9 cellular contexts compared by ENCODE assay signal in the genomic region with DNA sequence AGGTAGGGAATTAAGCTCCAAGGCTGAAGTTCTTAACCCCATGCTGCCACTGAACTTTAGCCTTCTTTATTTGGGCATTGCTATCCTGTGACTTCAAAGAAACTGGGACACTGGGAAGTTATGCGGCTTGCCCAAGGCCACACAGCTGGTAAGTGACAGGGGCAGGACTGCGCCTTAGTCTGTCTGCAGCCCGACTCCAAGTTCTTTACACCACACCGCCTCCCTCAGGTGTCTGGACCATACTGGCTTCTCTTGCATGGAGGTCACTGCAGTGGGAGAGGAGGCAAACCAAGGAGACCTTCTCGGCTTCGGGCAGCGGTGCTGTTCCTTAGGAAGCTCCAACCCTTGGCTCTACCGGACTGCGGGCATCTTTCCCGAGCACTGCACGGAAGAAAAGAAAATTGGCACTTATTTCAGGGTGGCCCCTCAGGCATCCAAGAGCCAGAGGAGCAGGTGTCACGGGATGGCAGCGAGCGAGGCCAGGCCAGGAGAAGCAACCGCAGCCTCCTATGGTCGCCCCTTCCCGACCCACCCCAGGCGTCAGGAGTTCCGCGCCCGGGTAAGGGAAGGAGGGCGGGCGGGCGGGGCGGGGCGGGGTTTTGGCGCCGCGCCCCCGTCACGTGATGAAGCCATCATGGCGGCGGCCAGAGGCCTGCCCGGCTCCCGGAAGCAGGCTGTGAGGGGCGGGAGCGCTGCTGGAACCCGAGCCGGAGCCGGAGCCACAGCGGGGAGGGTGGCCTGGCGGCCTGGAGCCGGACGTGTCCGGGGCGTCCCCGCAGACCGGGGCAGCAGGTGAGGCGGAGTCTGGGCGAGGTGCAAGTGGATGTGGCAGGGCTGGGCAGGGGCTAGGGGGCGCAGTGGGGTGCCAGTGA. TPM values are rescaled to one million over a fixed set of nuclear protein-coding genes. Genes with fewer than 3 reads are reported as not detected.
DNase-seq lines count a peak whose midpoint lies in the region; ATAC-seq, FAIRE-seq and TF ChIP-seq lines count a peak whose summit lies in the region.
"Had no signal": no experiment of that assay in that cellular context is flagged by ENCODE, and none has a peak within 500 bp of the region (broad histone marks: within the 10 kb centered on the region; RNA-seq: fewer than 3 reads in every experiment).

No MANE protein-coding gene starts in this region.

- H3K36me3 ChIP-seq in HepG2 (replicated peaks in 1 of 2; ENCODE audit: control insufficient read depth in 1 of 2, insufficient read depth in 2 of 2, low read length in 2 of 2): peaks cover 0 to 5% of the 10 kb centered on the region in 2 experiments; a peak in 2 of 5 replicates

- peak; percentile 92 for FAIRE-seq in HepG2 (lab: Jason Lieb, UNC)
- FAIRE-seq: TTC549 had no signal

- H2AFZ ChIP-seq in HepG2 (ENCODE audit: low read length): peak overlapping the region; percentile 86

- POLR2A ChIA-PET in activated CD4-positive, alpha-beta T cell treated with anti-CD3 and anti-CD28 coated beads for 36 hours (lab: Charles Lee): interaction anchor here (1.2 kb wide), 1 partner anchor 36 kb away, joined by 3 read pairs; no protein-coding TSS in a partner anchor
- POLR2A ChIA-PET in HepG2 (lab: Yijun Ruan, JAX): interaction anchor here (0.6 to 2.6 kb wide), 11 partner anchors 10 to 77 kb away, joined by 3 to 17 read pairs (median 5); partner anchors contain the start of genes AAAS, CSAD, MYG1 and PFDN5

- peaks cover 37% of the 10 kb centered on the region for H3K4me1 ChIP-seq in HepG2 (ENCODE audit: insufficient read depth, low read length)

- peak in 1 of 2 experiments; percentile 40; a peak in 1 of 4 replicates for TF ChIP-seq EP300 in HepG2 (IDR thresholded peaks at IDR 0.05; ENCODE audit: low read depth in 2 of 2, low read length in 2 of 2)
- TF ChIP-seq EP300 in HepG2 (CRISPR knock-in tag; IDR thresholded peaks at IDR 0.05; ENCODE audit: borderline replicate concordance): no peak; the same call in 1 of the 2 replicates

- H3K4me3 ChIP-seq in HepG2 (replicated peaks in 1 of 3; ENCODE audit: insufficient read depth in 1 of 3, low read depth in 2 of 3, low read length in 3 of 3): peak overlapping the region; percentile 85 to 96 (median 93)

- peak overlapping the region; percentile 80 for H3K27ac ChIP-seq in HepG2 (ENCODE audit: extremely low read length, insufficient read depth, low read length)

- peaks cover 36% of the 10 kb centered on the region for H3K4me1 Mint-ChIP-seq in activated CD4-positive, alpha-beta T cell treated with anti-CD3 and anti-CD28 coated beads for 36 hours

- peak overlapping the region; percentile 86 for H3K9ac ChIP-seq in HepG2 (ENCODE audit: insufficient read depth, low read depth, low read length)

- in situ Hi-C loops in HepG2 (cut with HindIII; ENCODE audit: extremely low pct_ligation_motif_present, low pct_unique_long_range_greater_than_20kb): no loop called here

- 1% methylated on average over 16 of the region's 51 CpGs for WGBS in HepG2 (ENCODE audit: low lambda C conversion rate)

- BruUV-seq in HepG2 (replicated peaks; lab: Mats Ljungman, UMichigan): TSS peak; percentile 88

- CTCF ChIA-PET in activated CD4-positive, alpha-beta T cell treated with anti-CD3 and anti-CD28 coated beads for 36 hours (lab: Charles Lee): interaction anchor here (0.7 to 4.7 kb wide), 19 partner anchors 10 to 173 kb away, joined by 3 to 35 read pairs (median 4); partner anchors contain the start of genes CSAD, MYG1, SPRYD3 and ZNF740
- CTCF ChIA-PET in HepG2 (lab: Yijun Ruan, JAX; ENCODE audit: low intra/inter-chr PET ratio, low total read pairs): interaction anchor here (2.6 kb wide), 1 partner anchor 39 kb away, joined by 21 read pairs; no protein-coding TSS in a partner anchor

- peak; percentile 37 for TF ChIP-seq RAD21 in HepG2 (CRISPR knock-in tag; IDR thresholded peaks at IDR 0.05)

- peak; percentile 48 for TF ChIP-seq CTCF in AG09319 (IDR thresholded peaks at IDR 0.05; ENCODE audit: low read depth, low read length)
- peak; percentile 75 for TF ChIP-seq CTCF in HepG2 (CRISPR knock-in tag; IDR thresholded peaks at IDR 0.05)

- peaks cover 8% of the 10 kb centered on the region for H3K36me3 Mint-ChIP-seq in activated CD4-positive, alpha-beta T cell treated with anti-CD3 and anti-CD28 coated beads for 36 hours (ENCODE audit: low read depth)

- peak; percentile 59 for ATAC-seq in GM18861 (IDR thresholded peaks at IDR 0.05; ENCODE audit: unreplicated experiment)
- peak; percentile 58 for ATAC-seq in HG03097 (IDR thresholded peaks at IDR 0.05; ENCODE audit: low FRiP score, unreplicated experiment)
- ATAC-seq in activated CD4-positive, alpha-beta T cell treated with anti-CD3 and anti-CD28 coated beads for 36 hours: peak; percentile 91
- ATAC-seq in HepG2: peak; percentile 85

- peak; percentile 70 to 75 for TF ChIP-seq POLR2A in HepG2 (IDR thresholded peaks at IDR 0.05; ENCODE audit: insufficient read depth in 1 of 2, low read depth in 2 of 2, low read length in 2 of 2)

- peaks cover 13% of the 10 kb centered on the region for H3K79me2 ChIP-seq in HepG2 (ENCODE audit: insufficient read depth, low read length)

- intact Hi-C loops in activated CD4-positive, alpha-beta T cell treated with anti-CD3 and anti-CD28 coated beads for 36 hours (cut with DNase I, micrococcal nuclease): loop anchor here (1.0 to 2.0 kb wide), 8 partner anchors 17 to 71 kb away; partner anchors contain the start of genes AAAS (in 1 of the 2), CSAD (in 1 of the 2), ESPL1 (in 1 of the 2) and MYG1 (in 1 of the 2)
- intact Hi-C loops in HepG2 (cut with micrococcal nuclease; ENCODE audit: unreplicated experiment): loop anchor here (5.0 kb wide), 1 partner anchor 39 kb away; no protein-coding TSS in a partner anchor

- H3K4me3 Mint-ChIP-seq in activated CD4-positive, alpha-beta T cell treated with anti-CD3 and anti-CD28 coated beads for 36 hours: peak overlapping the region; percentile 97

- H3K9me3 Mint-ChIP-seq in activated CD4-positive, alpha-beta T cell treated with anti-CD3 and anti-CD28 coated beads for 36 hours (ENCODE audit: low read depth): no peaks in the 10 kb centered on the region

- H3K4me2 ChIP-seq in HepG2 (ENCODE audit: low read depth, low read length): peak overlapping the region; percentile 97

- H3K27me3 ChIP-seq in HepG2 (ENCODE audit: control insufficient read depth in 1 of 2, insufficient read depth in 2 of 2, low read length in 2 of 2): no peaks in the 10 kb centered on the region

- DNase-seq in AG09319 (ENCODE audit: extremely low read depth, low read depth): peak; percentile 27
- peak; percentile 35 for DNase-seq in NCI-H345 treated with DMSO at 0.1 percent for 48 hours (lab: John Stamatoyannopoulos, UW; ENCODE audit: unreplicated experiment)
- peak; percentile 83 for DNase-seq in activated CD4-positive, alpha-beta T cell treated with anti-CD3 and anti-CD28 coated beads for 36 hours
- DNase-seq in cortex of kidney (lab: John Stamatoyannopoulos, UW): peak; percentile 50
- DNase-seq in HepG2 (ENCODE audit: low spot score): peak; percentile 81
- DNase-seq in stimulated activated CD4-positive, alpha-beta T cell treated with anti-CD3 and anti-CD28 coated beads, Interleukin-4, amount 100 ng/mL, for 1 hour: peak; percentile 73

- H4K20me1 ChIP-seq in HepG2 (ENCODE audit: insufficient read depth, low read length): no peaks in the 10 kb centered on the region

- H3K9me3 ChIP-seq in HepG2 (ENCODE audit: low read length): no peaks in the 10 kb centered on the region

- H3K27ac Mint-ChIP-seq in activated CD4-positive, alpha-beta T cell treated with anti-CD3 and anti-CD28 coated beads for 36 hours: peak overlapping the region; percentile 95

- no peaks in the 10 kb centered on the region for H3K27me3 Mint-ChIP-seq in activated CD4-positive, alpha-beta T cell treated with anti-CD3 and anti-CD28 coated beads for 36 hours

RNA-seq across cellular contexts. Expression of gene ESPL1, which starts 16.4 kb away (rescaled TPM):
- 10 to 100 TPM; 60.8 to 66.9 TPM for total RNA-seq in activated CD4-positive, alpha-beta T cell treated with anti-CD3 and anti-CD28 coated beads for 36 hours
- 11.5 and 11.6 TPM in 2 replicates for total RNA-seq in HepG2 (2016; rRNA removed; fragmentation: Illumina TruSeq; extraction: Trizol)
- 2.5 and 2.8 TPM in 2 replicates for total RNA-seq in HepG2 (2016; cell fraction: cytosol; rRNA removed; fragmentation: Illumina TruSeq; extraction: Trizol; ENCODE audit: low read depth)
- total RNA-seq in HepG2 (2016; cell fraction: insoluble cytoplasmic fraction; rRNA removed; fragmentation: Illumina TruSeq; extraction: Trizol): 11.5 and 12.0 TPM in 2 replicates
- 3.1 and 4.2 TPM in 2 replicates for total RNA-seq in HepG2 (2016; cell fraction: membrane; rRNA removed; fragmentation: Illumina TruSeq; extraction: Trizol)
- 16.7 and 24.8 TPM in 2 replicates for total RNA-seq in HepG2 (2016; cell fraction: nucleus; rRNA removed; fragmentation: Illumina TruSeq; extraction: Trizol)
- polyA plus RNA-seq in HepG2 (2011; rRNA removed): 5.3 and 5.8 TPM in 2 replicates
- 1.9 and 3.3 TPM in 2 replicates for polyA plus RNA-seq in HepG2 (2011; cell fraction: cytosol; rRNA removed)
- polyA plus RNA-seq in HepG2 (2011; cell fraction: nucleus; rRNA removed): 22.2 and 36.2 TPM in 2 replicates
- 2.4 and 4.2 TPM in 2 replicates for polyA plus RNA-seq in HepG2 (2012)
- 0.60 and 0.89 TPM in 2 replicates for polyA plus RNA-seq in HepG2 (2016; cell fraction: cytosol; fragmentation: Illumina TruSeq; extraction: Trizol; ENCODE audit: low read depth)
- 5.1 and 8.7 TPM in 2 replicates for polyA plus RNA-seq in HepG2 (2016; cell fraction: insoluble cytoplasmic fraction; fragmentation: Illumina TruSeq; extraction: Trizol; ENCODE audit: low read depth)
- polyA plus RNA-seq in HepG2 (2016; cell fraction: membrane; fragmentation: Illumina TruSeq; extraction: Trizol; ENCODE audit: low read depth): 1.7 and 1.8 TPM in 2 replicates
- polyA plus RNA-seq in HepG2 (2016; cell fraction: nucleus; fragmentation: Illumina TruSeq; extraction: Trizol; ENCODE audit: insufficient read depth, low read depth): 41.3 and 46.0 TPM in 2 replicates
- 14.1 and 75.7 TPM in 2 replicates for polyA minus RNA-seq in HepG2 (2011; rRNA and poly(A)+ RNA removed; ENCODE audit: low replicate concordance)
- polyA minus RNA-seq in HepG2 (2011; cell fraction: cytosol; rRNA and poly(A)+ RNA removed): 2.5 and 3.9 TPM in 2 replicates
- polyA minus RNA-seq in HepG2 (2011; cell fraction: nucleus; rRNA and poly(A)+ RNA removed): 13.1 and 16.0 TPM in 2 replicates

RNA-seq across cellular contexts. Expression of gene RARG, which starts 19.7 kb away (rescaled TPM):
- 10 to 100 TPM; 20.0 to 21.6 TPM for total RNA-seq in activated CD4-positive, alpha-beta T cell treated with anti-CD3 and anti-CD28 coated beads for 36 hours
- 0.77 and 0.91 TPM in 2 replicates for total RNA-seq in HepG2 (2016; rRNA removed; fragmentation: Illumina TruSeq; extraction: Trizol)
- 0.18 and 0.91 TPM in 2 replicates for total RNA-seq in HepG2 (2016; cell fraction: cytosol; rRNA removed; fragmentation: Illumina TruSeq; extraction: Trizol; ENCODE audit: low read depth)
- 0.49 and 1.3 TPM in 2 replicates for total RNA-seq in HepG2 (2016; cell fraction: insoluble cytoplasmic fraction; rRNA removed; fragmentation: Illumina TruSeq; extraction: Trizol)
- 0.90 and 1.1 TPM in 2 replicates for total RNA-seq in HepG2 (2016; cell fraction: membrane; rRNA removed; fragmentation: Illumina TruSeq; extraction: Trizol)
- 0.72 and 1.5 TPM in 2 replicates for total RNA-seq in HepG2 (2016; cell fraction: nucleus; rRNA removed; fragmentation: Illumina TruSeq; extraction: Trizol)
- polyA plus RNA-seq in HepG2 (2011; rRNA removed): 1.5 and 1.6 TPM in 2 replicates
- polyA plus RNA-seq in HepG2 (2011; cell fraction: cytosol; rRNA removed): 0.87 and 1.9 TPM in 2 replicates
- 3.2 and 4.1 TPM in 2 replicates for polyA plus RNA-seq in HepG2 (2011; cell fraction: nucleus; rRNA removed)
- polyA plus RNA-seq in HepG2 (2012): 0.89 and 0.92 TPM in 2 replicates
- 0.21 and 0.27 TPM in 2 replicates for polyA plus RNA-seq in HepG2 (2016; cell fraction: cytosol; fragmentation: Illumina TruSeq; extraction: Trizol; ENCODE audit: low read depth)
- polyA plus RNA-seq in HepG2 (2016; cell fraction: insoluble cytoplasmic fraction; fragmentation: Illumina TruSeq; extraction: Trizol; ENCODE audit: low read depth): 1.0 and 1.1 TPM in 2 replicates
- 0.57 and 0.81 TPM in 2 replicates for polyA plus RNA-seq in HepG2 (2016; cell fraction: membrane; fragmentation: Illumina TruSeq; extraction: Trizol; ENCODE audit: low read depth)
- 2.2 and 2.3 TPM in 2 replicates for polyA plus RNA-seq in HepG2 (2016; cell fraction: nucleus; fragmentation: Illumina TruSeq; extraction: Trizol; ENCODE audit: insufficient read depth, low read depth)
- polyA minus RNA-seq in HepG2 (2011; rRNA and poly(A)+ RNA removed; ENCODE audit: low replicate concordance): 4.0 and 33.4 TPM in 2 replicates
- polyA minus RNA-seq in HepG2 (2011; cell fraction: cytosol; rRNA and poly(A)+ RNA removed): 0.99 and 1.1 TPM in 2 replicates
- 0.25 and 1.7 TPM in 2 replicates for polyA minus RNA-seq in HepG2 (2011; cell fraction: nucleus; rRNA and poly(A)+ RNA removed)

RNA-seq across cellular contexts. Expression of gene PFDN5, which starts 43.6 kb away (rescaled TPM):
- total RNA-seq in activated CD4-positive, alpha-beta T cell treated with anti-CD3 and anti-CD28 coated beads for 36 hours: 100 to 1,000 TPM; 253 to 322 TPM
- total RNA-seq in HepG2 (2016; rRNA removed; fragmentation: Illumina TruSeq; extraction: Trizol): 462 and 578 TPM in 2 replicates
- total RNA-seq in HepG2 (2016; cell fraction: cytosol; rRNA removed; fragmentation: Illumina TruSeq; extraction: Trizol; ENCODE audit: low read depth): 461 and 472 TPM in 2 replicates
- 478 and 604 TPM in 2 replicates for total RNA-seq in HepG2 (2016; cell fraction: insoluble cytoplasmic fraction; rRNA removed; fragmentation: Illumina TruSeq; extraction: Trizol)
- total RNA-seq in HepG2 (2016; cell fraction: membrane; rRNA removed; fragmentation: Illumina TruSeq; extraction: Trizol): 502 and 534 TPM in 2 replicates
- total RNA-seq in HepG2 (2016; cell fraction: nucleus; rRNA removed; fragmentation: Illumina TruSeq; extraction: Trizol): 239 and 246 TPM in 2 replicates
- 440 and 449 TPM in 2 replicates for polyA plus RNA-seq in HepG2 (2011; rRNA removed)
- 513 and 623 TPM in 2 replicates for polyA plus RNA-seq in HepG2 (2011; cell fraction: cytosol; rRNA removed)
- polyA plus RNA-seq in HepG2 (2011; cell fraction: nucleus; rRNA removed): 505 and 601 TPM in 2 replicates
- 398 and 423 TPM in 2 replicates for polyA plus RNA-seq in HepG2 (2012)
- 472 and 500 TPM in 2 replicates for polyA plus RNA-seq in HepG2 (2016; cell fraction: cytosol; fragmentation: Illumina TruSeq; extraction: Trizol; ENCODE audit: low read depth)
- 484 and 533 TPM in 2 replicates for polyA plus RNA-seq in HepG2 (2016; cell fraction: insoluble cytoplasmic fraction; fragmentation: Illumina TruSeq; extraction: Trizol; ENCODE audit: low read depth)
- polyA plus RNA-seq in HepG2 (2016; cell fraction: membrane; fragmentation: Illumina TruSeq; extraction: Trizol; ENCODE audit: low read depth): 441 and 460 TPM in 2 replicates
- 433 and 469 TPM in 2 replicates for polyA plus RNA-seq in HepG2 (2016; cell fraction: nucleus; fragmentation: Illumina TruSeq; extraction: Trizol; ENCODE audit: insufficient read depth, low read depth)
- 90.5 and 285 TPM in 2 replicates for polyA minus RNA-seq in HepG2 (2011; rRNA and poly(A)+ RNA removed; ENCODE audit: low replicate concordance)
- 52.1 and 57.1 TPM in 2 replicates for polyA minus RNA-seq in HepG2 (2011; cell fraction: cytosol; rRNA and poly(A)+ RNA removed)
- 96.6 and 129 TPM in 2 replicates for polyA minus RNA-seq in HepG2 (2011; cell fraction: nucleus; rRNA and poly(A)+ RNA removed)

RNA-seq across cellular contexts. Expression of gene ITGB7, which starts 44.7 kb away (rescaled TPM):
- total RNA-seq in activated CD4-positive, alpha-beta T cell treated with anti-CD3 and anti-CD28 coated beads for 36 hours: 10 to 100 TPM; 73.0 to 77.6 TPM
- total RNA-seq in HepG2 (2016; rRNA removed; fragmentation: Illumina TruSeq; extraction: Trizol): 0.13 and 0.18 TPM in 2 replicates
- not detected in 2 replicates for total RNA-seq in HepG2 (2016; cell fraction: cytosol; rRNA removed; fragmentation: Illumina TruSeq; extraction: Trizol; ENCODE audit: low read depth)
- 0.32 TPM in 1 of 2 replicates, not detected in the other for total RNA-seq in HepG2 (2016; cell fraction: insoluble cytoplasmic fraction; rRNA removed; fragmentation: Illumina TruSeq; extraction: Trizol)
- not detected in 2 replicates for total RNA-seq in HepG2 (2016; cell fraction: membrane; rRNA removed; fragmentation: Illumina TruSeq; extraction: Trizol)
- total RNA-seq in HepG2 (2016; cell fraction: nucleus; rRNA removed; fragmentation: Illumina TruSeq; extraction: Trizol): not detected in 2 replicates
- polyA plus RNA-seq in HepG2 (2011; rRNA removed): 0.14 and 0.16 TPM in 2 replicates
- polyA plus RNA-seq in HepG2 (2011; cell fraction: cytosol; rRNA removed): 0.09 and 0.13 TPM in 2 replicates
- 0.39 and 0.40 TPM in 2 replicates for polyA plus RNA-seq in HepG2 (2011; cell fraction: nucleus; rRNA removed)
- 0.20 and 0.30 TPM in 2 replicates for polyA plus RNA-seq in HepG2 (2012)
- not detected in 2 replicates for polyA plus RNA-seq in HepG2 (2016; cell fraction: cytosol; fragmentation: Illumina TruSeq; extraction: Trizol; ENCODE audit: low read depth)
- 0.33 TPM in 1 of 2 replicates, not detected in the other for polyA plus RNA-seq in HepG2 (2016; cell fraction: insoluble cytoplasmic fraction; fragmentation: Illumina TruSeq; extraction: Trizol; ENCODE audit: low read depth)
- not detected in 2 replicates for polyA plus RNA-seq in HepG2 (2016; cell fraction: membrane; fragmentation: Illumina TruSeq; extraction: Trizol; ENCODE audit: low read depth)
- 0.20 TPM in 1 of 2 replicates, not detected in the other for polyA plus RNA-seq in HepG2 (2016; cell fraction: nucleus; fragmentation: Illumina TruSeq; extraction: Trizol; ENCODE audit: insufficient read depth, low read depth)
- 0.40 and 2.6 TPM in 2 replicates for polyA minus RNA-seq in HepG2 (2011; rRNA and poly(A)+ RNA removed; ENCODE audit: low replicate concordance)
- not detected in 2 replicates for polyA minus RNA-seq in HepG2 (2011; cell fraction: cytosol; rRNA and poly(A)+ RNA removed)
- polyA minus RNA-seq in HepG2 (2011; cell fraction: nucleus; rRNA and poly(A)+ RNA removed): not detected in 2 replicates

RNA-seq across cellular contexts. Expression of gene MYG1, which starts 47.8 kb away (rescaled TPM):
- 10 to 100 TPM; 61.9 to 68.8 TPM for total RNA-seq in activated CD4-positive, alpha-beta T cell treated with anti-CD3 and anti-CD28 coated beads for 36 hours
- 58.0 and 62.6 TPM in 2 replicates for total RNA-seq in HepG2 (2016; rRNA removed; fragmentation: Illumina TruSeq; extraction: Trizol)
- total RNA-seq in HepG2 (2016; cell fraction: cytosol; rRNA removed; fragmentation: Illumina TruSeq; extraction: Trizol; ENCODE audit: low read depth): 35.2 and 36.5 TPM in 2 replicates
- total RNA-seq in HepG2 (2016; cell fraction: insoluble cytoplasmic fraction; rRNA removed; fragmentation: Illumina TruSeq; extraction: Trizol): 58.1 and 59.2 TPM in 2 replicates
- total RNA-seq in HepG2 (2016; cell fraction: membrane; rRNA removed; fragmentation: Illumina TruSeq; extraction: Trizol): 45.1 and 51.7 TPM in 2 replicates
- total RNA-seq in HepG2 (2016; cell fraction: nucleus; rRNA removed; fragmentation: Illumina TruSeq; extraction: Trizol): 28.7 and 35.7 TPM in 2 replicates
- 38.6 and 40.7 TPM in 2 replicates for polyA plus RNA-seq in HepG2 (2011; rRNA removed)
- 42.9 and 57.6 TPM in 2 replicates for polyA plus RNA-seq in HepG2 (2011; cell fraction: cytosol; rRNA removed)
- polyA plus RNA-seq in HepG2 (2011; cell fraction: nucleus; rRNA removed): 32.2 and 36.0 TPM in 2 replicates
- 21.3 and 34.6 TPM in 2 replicates for polyA plus RNA-seq in HepG2 (2012)
- 38.0 and 47.5 TPM in 2 replicates for polyA plus RNA-seq in HepG2 (2016; cell fraction: cytosol; fragmentation: Illumina TruSeq; extraction: Trizol; ENCODE audit: low read depth)
- 49.2 and 59.1 TPM in 2 replicates for polyA plus RNA-seq in HepG2 (2016; cell fraction: insoluble cytoplasmic fraction; fragmentation: Illumina TruSeq; extraction: Trizol; ENCODE audit: low read depth)
- 39.2 and 41.9 TPM in 2 replicates for polyA plus RNA-seq in HepG2 (2016; cell fraction: membrane; fragmentation: Illumina TruSeq; extraction: Trizol; ENCODE audit: low read depth)
- 54.0 and 73.0 TPM in 2 replicates for polyA plus RNA-seq in HepG2 (2016; cell fraction: nucleus; fragmentation: Illumina TruSeq; extraction: Trizol; ENCODE audit: insufficient read depth, low read depth)
- 43.6 and 97.4 TPM in 2 replicates for polyA minus RNA-seq in HepG2 (2011; rRNA and poly(A)+ RNA removed; ENCODE audit: low replicate concordance)
- polyA minus RNA-seq in HepG2 (2011; cell fraction: cytosol; rRNA and poly(A)+ RNA removed): 15.0 and 19.7 TPM in 2 replicates
- polyA minus RNA-seq in HepG2 (2011; cell fraction: nucleus; rRNA and poly(A)+ RNA removed): 8.8 and 14.4 TPM in 2 replicates

Comparison
In these comparisons a context has a peak if more than half of its experiments do, and no peak if none do; other contexts are left out.
1. Peak in every context shown above with its lines: DNase-seq, ATAC-seq, H3K4me3 ChIP-seq and H3K27ac ChIP-seq.
2. DNase-seq: peak in every context shown above with its lines; median percentile 83 in activated CD4-positive, alpha-beta T cell treated with anti-CD3 and anti-CD28 coated beads for 36 hours; 81 in HepG2; 73 in stimulated activated CD4-positive, alpha-beta T cell treated with anti-CD3 and anti-CD28 coated beads, Interleukin-4, amount 100 ng/mL, for 1 hour; 50 in cortex of kidney; 35 in NCI-H345 treated with DMSO at 0.1 percent for 48 hours; 27 in AG09319.
3. RNA of gene RARG, which starts 19.7 kb away (total RNA-seq): 20.0 to 21.6 TPM in activated CD4-positive, alpha-beta T cell treated with anti-CD3 and anti-CD28 coated beads for 36 hours; 0.18 to 1.5 TPM in HepG2; every median in the first group is over 4 times any median in the second.